In the genomic region with DNA sequence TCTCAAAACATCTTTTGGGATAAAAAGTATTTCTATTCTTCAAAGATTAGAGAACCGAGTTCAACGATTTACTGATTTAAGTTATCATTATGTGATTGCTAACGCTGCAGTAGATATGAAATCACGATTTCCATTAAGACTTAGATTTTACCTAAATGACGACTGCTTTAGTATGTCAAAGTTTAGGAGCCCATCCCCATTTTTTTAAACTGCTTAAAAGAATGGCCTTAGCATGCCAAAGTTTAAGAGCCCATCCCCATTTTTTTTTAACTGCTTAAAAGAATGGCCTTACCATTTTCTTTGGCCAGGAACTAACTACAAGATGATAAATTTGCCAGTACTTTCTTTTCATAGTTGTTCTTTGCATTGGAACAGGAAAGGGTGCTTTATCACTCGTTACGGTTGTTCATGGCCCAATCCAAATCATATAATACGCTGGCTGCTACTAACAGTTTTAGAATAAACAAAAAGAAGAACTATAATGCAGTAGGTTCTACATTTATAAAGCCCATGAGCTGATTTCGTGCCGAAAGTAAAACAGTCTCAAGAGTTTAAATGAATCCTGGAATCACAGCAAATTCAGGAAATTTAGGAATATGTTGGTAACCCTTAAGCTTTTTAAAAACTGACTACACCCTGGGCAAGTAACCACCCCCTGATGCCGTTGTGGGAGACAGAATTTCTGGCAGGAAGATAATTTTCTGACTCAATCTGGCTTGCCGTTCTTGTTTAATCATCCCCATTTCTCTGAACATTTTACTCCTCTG, we compare ENCODE assay signal across 8 cellular contexts. TPM values are rescaled to one million over a fixed set of nuclear protein-coding genes. Genes with fewer than 3 reads are reported as not detected.
DNase-seq lines count a peak whose midpoint lies in the region; ATAC-seq and TF ChIP-seq lines count a peak whose summit lies in the region.

No MANE protein-coding gene starts in this region.

- H3K9ac ChIP-seq in iPS-18a (ENCODE audit: low read length) (peak overlapping the region; percentile 54), stomach smooth muscle (ENCODE audit: low read length in 2 of 2) (peak overlapping the region; percentile 92 to 94)

- H3K9me3 ChIP-seq in iPS-18a (ENCODE audit: control insufficient read depth, low read depth, low read length) (no peaks in the 10 kb centered on the region), stomach smooth muscle (ENCODE audit: control insufficient read depth in 2 of 2, low read length in 2 of 2) (no peaks in the 10 kb centered on the region)

- peaks cover 10% of the 10 kb centered on the region for H3K27me3 Mint-ChIP-seq in HFFc6 (ENCODE audit: insufficient read depth)

- no peak for TF ChIP-seq POLR2A in GM18505 (IDR thresholded peaks at IDR 0.05; ENCODE audit: borderline replicate concordance, extremely low read depth, insufficient read depth, insufficient read length)

- H3K9me3 Mint-ChIP-seq in HFFc6, result peaks cover under 1% of the 10 kb centered on the region; the same call in 1 of the 2 replicates
- no peaks in the 10 kb centered on the region for H3K9me3 Mint-ChIP-seq in activated naive CD4-positive, alpha-beta T cell treated with anti-CD3 and anti-CD28 coated beads, Interleukin-2, amount 50 U/mL, for 72 hours

- peaks cover 31% of the 10 kb centered on the region for H3K36me3 Mint-ChIP-seq in HFFc6 (ENCODE audit: low read depth)
- H3K36me3 Mint-ChIP-seq in activated naive CD4-positive, alpha-beta T cell treated with anti-CD3 and anti-CD28 coated beads, Interleukin-2, amount 50 U/mL, for 72 hours, result peaks cover 13 to 22% of the 10 kb centered on the region in 2 donors

- H3K4me3 ChIP-seq in BJ (ENCODE audit: low read depth, low read length) (peak overlapping the region; percentile 42), iPS-18a (ENCODE audit: low read length) (peak overlapping the region; percentile 50), stomach smooth muscle (ENCODE audit: low read length in 2 of 2) (peak overlapping the region; percentile 88 to 94)

- H3K27ac Mint-ChIP-seq in HFFc6, result peak overlapping the region; percentile 98
- H3K27ac Mint-ChIP-seq in activated naive CD4-positive, alpha-beta T cell treated with anti-CD3 and anti-CD28 coated beads, Interleukin-2, amount 50 U/mL, for 72 hours, result peak overlapping the region; percentile 69 to 98

- H3K4me1 ChIP-seq in iPS-18a (ENCODE audit: control insufficient read depth, low read depth, low read length), result peaks cover 14% of the 10 kb centered on the region
- H3K4me1 ChIP-seq in stomach smooth muscle (ENCODE audit: control insufficient read depth, insufficient read depth, low read length), result no peaks in the 10 kb centered on the region

- DNase-seq in BJ (ENCODE audit: low read depth) (peak; percentile 31), HFFc6 (peak; percentile 56)
- no peak for DNase-seq in activated naive CD4-positive, alpha-beta T cell treated with anti-CD3 and anti-CD28 coated beads, Interleukin-2, amount 50 U/mL, for 72 hours (ENCODE audit: low spot score in 2 of 2)

- TF ChIP-seq CTCF in BJ (IDR thresholded peaks at IDR 0.05; ENCODE audit: insufficient read depth, low read depth, low read length) (no peak), HFFc6 (IDR thresholded peaks at IDR 0.05) (no peak)

- no peak for ATAC-seq in activated naive CD4-positive, alpha-beta T cell treated with anti-CD3 and anti-CD28 coated beads, Interleukin-2, amount 50 U/mL, for 72 hours
- no peak for ATAC-seq in HG02763 (IDR thresholded peaks at IDR 0.05; ENCODE audit: unreplicated experiment)
- no peak for ATAC-seq in GM18505 (IDR thresholded peaks at IDR 0.05; ENCODE audit: unreplicated experiment)
- ATAC-seq in HG02678 (IDR thresholded peaks at IDR 0.05; ENCODE audit: unreplicated experiment), result no peak

- H3K27me3 ChIP-seq in BJ (ENCODE audit: control insufficient read depth, insufficient read depth, low read length), result no peaks in the 10 kb centered on the region
- H3K27me3 ChIP-seq in iPS-18a (ENCODE audit: control insufficient read depth, insufficient read depth, low read length), result no peaks in the 10 kb centered on the region
- H3K27me3 ChIP-seq in stomach smooth muscle (ENCODE audit: control insufficient read depth in 1 of 2, insufficient read depth in 2 of 2, low read length in 2 of 2), result no peaks in the 10 kb centered on the region

- POLR2A ChIA-PET in BJ (lab: Charles Lee), result no interaction called here

- CTCF ChIA-PET in BJ (lab: Yijun Ruan, JAX), result interaction anchor here (0.8 to 6.0 kb wide), 5 partner anchors 17 to 179 kb away, joined by 3 to 48 read pairs (median 4); no protein-coding TSS in a partner anchor

- H3K27ac ChIP-seq in iPS-18a (ENCODE audit: low read length), result peak overlapping the region; percentile 74
- H3K27ac ChIP-seq in stomach smooth muscle (ENCODE audit: low read length), result peak overlapping the region; percentile 96

- peaks cover 4% of the 10 kb centered on the region; the same call in 1 of the 2 replicates for H3K36me3 ChIP-seq in BJ (ENCODE audit: control insufficient read depth, insufficient read depth, low read length)
- no peaks in the 10 kb centered on the region for H3K36me3 ChIP-seq in iPS-18a (ENCODE audit: control insufficient read depth, low read depth, low read length)
- H3K36me3 ChIP-seq in stomach smooth muscle (ENCODE audit: control insufficient read depth in 2 of 2, insufficient read depth in 2 of 2, low read length in 2 of 2), result no peaks in the 10 kb centered on the region

- peaks cover 27% of the 10 kb centered on the region for H3K4me1 Mint-ChIP-seq in HFFc6 (ENCODE audit: low read depth)

- peak overlapping the region; percentile 93 for H3K4me3 Mint-ChIP-seq in HFFc6

RNA-seq across cellular contexts. Expression of gene TSC22D2, which starts 0.9 kb away (rescaled TPM):
- polyA plus RNA-seq in BJ (2011; rRNA removed), result 8.4 and 13.9 TPM in 2 replicates
- 25.4 and 26.1 TPM in 2 replicates for polyA minus RNA-seq in BJ (2011; rRNA and poly(A)+ RNA removed)
- 10 to 100 TPM; 56.8 to 81.2 (median 63.0) TPM for total RNA-seq in HFFc6 (2021; fragmentation: NEBNext Ultra II Directional; extraction: Animal tissue kit (Norgen Biotek cat#: 25700))
- 10 to 100 TPM; 12.2 to 28.8 TPM for total RNA-seq in activated naive CD4-positive, alpha-beta T cell treated with anti-CD3 and anti-CD28 coated beads, Interleukin-2, amount 50 U/mL, for 72 hours

Comparison
In these comparisons a context has a peak if more than half of its experiments do, and no peak if none do; other contexts are left out.
1. DNase-seq: peak in BJ (single experiment) and HFFc6 (single experiment); none in activated naive CD4-positive, alpha-beta T cell treated with anti-CD3 and anti-CD28 coated beads, Interleukin-2, amount 50 U/mL, for 72 hours (0 of 2).
2. Peak in every context shown above with its lines, with median percentiles within 50 percentile points of each other: H3K4me3 ChIP-seq.